Comparison of ENCODE assay signal across 22 cellular contexts in the genomic region with DNA sequence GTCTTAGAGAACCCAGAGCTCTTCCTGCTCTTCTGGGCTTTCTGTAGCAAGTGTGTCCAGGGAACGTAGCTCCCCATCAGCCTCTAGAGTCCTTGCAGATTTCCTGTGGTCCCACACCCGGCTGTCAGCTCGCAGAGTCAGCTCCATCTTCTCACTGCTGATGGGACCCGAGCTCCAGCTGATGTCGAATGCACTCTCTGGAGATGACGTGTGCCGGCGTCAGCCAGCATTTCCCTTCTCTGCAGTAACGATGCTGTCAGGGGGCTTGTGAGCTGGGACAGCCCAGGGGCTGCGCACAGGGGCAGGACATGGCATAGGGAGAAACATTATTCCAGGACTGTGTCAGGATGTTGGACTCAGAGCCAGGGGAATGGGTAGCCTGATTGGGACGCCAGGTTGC.
"Had no signal": no experiment of that assay in that cellular context is flagged by ENCODE, and none has a peak within 500 bp of the region (broad histone marks: within the 10 kb centered on the region; RNA-seq: fewer than 3 reads in every experiment).

No MANE protein-coding gene starts in this region.

- H3K27me3 Mint-ChIP-seq: activated CD8-positive, alpha-beta T cell treated with anti-CD3 and anti-CD28 coated beads for 36 hours; activated naive CD4-positive, alpha-beta T cell treated with anti-CD3 and anti-CD28 coated beads, Interleukin-2, amount 50 U/mL, for 24 hours; brain had no signal

- FAIRE-seq: astrocyte had no signal

- DNase-seq: activated CD4-positive, alpha-beta T cell treated with anti-CD3 and anti-CD28 coated beads for 4 hours; activated CD8-positive, alpha-beta memory T cell treated with anti-CD3 and anti-CD28 coated beads, Interleukin-2, amount 50 U/mL, for 4 hours; activated CD8-positive, alpha-beta T cell treated with anti-CD3 and anti-CD28 coated beads for 36 hours; activated naive CD4-positive, alpha-beta T cell; activated T-cell treated with anti-CD3 and anti-CD28 coated beads, Interleukin-2, amount 50 U/mL, for 72 hours; Kasumi-1; KBM-7; NCI-H1048; NCI-H1930; NCI-H2107; NCI-H2171 treated with DMSO at 0.1 percent for 48 hours; NCI-H345; NCI-H510A; NCI-H526 treated with DMSO at 0.1 percent for 48 hours; NCI-H82 had no signal

- H3K27ac Mint-ChIP-seq: activated CD8-positive, alpha-beta T cell treated with anti-CD3 and anti-CD28 coated beads for 36 hours; activated naive CD4-positive, alpha-beta T cell treated with anti-CD3 and anti-CD28 coated beads, Interleukin-2, amount 50 U/mL, for 24 hours; activated T-cell treated with anti-CD3 and anti-CD28 coated beads, Interleukin-2, amount 50 U/mL, for 72 hours; activated T-helper 2 cell treated with anti-CD3 and anti-CD28 coated beads, Interferon-gamma antibody, Interleukin-2, Interleukin-4, amounts not matched to agents 10 μg/mL and 5 μg/mL and 100 μg/mL, durations not matched to agents 14 hours and 24 hours and 36 hours; brain had no signal

- H3K27ac ChIP-seq: SK-N-MC had no signal

- H3K36me3 Mint-ChIP-seq: activated naive CD4-positive, alpha-beta T cell treated with anti-CD3 and anti-CD28 coated beads, Interleukin-2, amount 50 U/mL, for 24 hours; brain had no signal

- ATAC-seq: activated CD4-positive, CD25-positive, alpha-beta regulatory T cell treated with anti-CD3 and anti-CD28 coated beads, Interleukin-2, amount 50 U/mL, for 24 hours; activated CD8-positive, alpha-beta T cell treated with anti-CD3 and anti-CD28 coated beads for 36 hours; activated T-cell treated with anti-CD3 and anti-CD28 coated beads, Interleukin-2, amount 50 U/mL, for 72 hours; Right ventricle myocardium inferior had no signal

- H3K4me3 ChIP-seq: SK-N-MC had no signal

- H3K4me3 Mint-ChIP-seq: activated CD8-positive, alpha-beta T cell treated with anti-CD3 and anti-CD28 coated beads for 36 hours; activated naive CD4-positive, alpha-beta T cell treated with anti-CD3 and anti-CD28 coated beads, Interleukin-2, amount 50 U/mL, for 24 hours; activated T-cell treated with anti-CD3 and anti-CD28 coated beads, Interleukin-2, amount 50 U/mL, for 72 hours; brain had no signal
